In the genomic region with DNA sequence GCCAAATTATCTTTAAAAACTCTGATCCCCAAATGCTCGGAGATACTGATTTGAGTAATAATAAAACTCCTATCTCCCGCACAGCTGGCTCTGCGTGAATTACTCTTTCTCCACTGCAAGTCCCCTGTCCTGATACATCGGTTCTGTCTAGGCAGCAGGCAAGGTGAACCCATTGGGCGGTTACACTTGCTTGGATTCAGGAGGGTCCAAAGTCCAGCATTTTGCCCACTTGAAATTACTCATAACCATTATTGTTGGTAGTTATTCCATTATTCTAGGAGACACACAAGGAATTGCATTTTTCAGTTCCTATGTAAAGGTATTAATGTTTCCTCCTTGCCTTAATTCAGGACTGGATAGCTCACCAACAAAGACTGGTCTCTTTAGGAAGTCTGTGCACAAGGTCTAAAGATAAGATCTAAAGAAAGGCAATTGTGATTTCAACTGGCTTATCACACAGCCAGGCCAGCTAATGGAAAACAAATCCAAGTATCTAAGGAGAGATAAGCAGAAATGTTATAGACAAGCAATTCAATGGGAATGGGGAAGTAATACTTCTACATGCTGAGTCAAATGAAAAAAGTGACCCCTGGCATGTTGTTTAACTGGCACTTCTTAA, we compare ENCODE assay signal across 13 cellular contexts. TPM values are rescaled to one million over a fixed set of nuclear protein-coding genes. Genes with fewer than 3 reads are reported as not detected.
"Had no signal": no experiment of that assay in that cellular context is flagged by ENCODE, and none has a peak within 500 bp of the region (broad histone marks: within the 10 kb centered on the region; RNA-seq: fewer than 3 reads in every experiment).

No MANE protein-coding gene starts in this region.

- H3K36me3 ChIP-seq: left lung, thyroid gland, vagina had no signal

- DNase-seq: activated CD4-positive, alpha-beta T cell treated with anti-CD3 and anti-CD28 coated beads, Interleukin-2, amount 50 U/mL, for 48 hours; activated CD4-positive, CD25-positive, alpha-beta regulatory T cell treated with anti-CD3 and anti-CD28 coated beads, Interleukin-2, amount 50 U/mL, for 72 hours; activated CD8-positive, alpha-beta memory T cell treated with anti-CD3 and anti-CD28 coated beads, Interleukin-2, amount 10 ng/mL, durations not matched to agents 7 days and 5 days; activated gamma-delta T cell; activated T-cell treated with anti-CD3 and anti-CD28 coated beads, Interleukin-2, amount 50 U/mL, for 24 hours; cerebellar nuclear complex; erythroblast; left lung; nephron progenitor cell; stimulated activated CD4-positive, alpha-beta T cell treated with anti-CD3 and anti-CD28 coated beads, Interleukin-4, amount 100 ng/mL, for 4 hours; T-helper 17 cell; thyroid gland had no signal

- H3K4me3 ChIP-seq: left lung, thyroid gland, vagina had no signal

- H3K27ac ChIP-seq: left lung, thyroid gland, vagina had no signal

- H3K27me3 ChIP-seq: left lung, thyroid gland, vagina had no signal

- H3K9me3 ChIP-seq: left lung, thyroid gland, vagina had no signal

- H3K4me1 ChIP-seq: left lung, vagina had no signal

- ATAC-seq: activated CD8-positive, alpha-beta memory T cell treated with anti-CD3 and anti-CD28 coated beads, Interleukin-2, amount 10 ng/mL, durations not matched to agents 7 days and 5 days; left lung; T-helper 17 cell had no signal

RNA-seq across cellular contexts. Expression of a gene that starts 53.2 kb away (rescaled TPM):
- total RNA-seq: activated CD8-positive, alpha-beta memory T cell treated with anti-CD3 and anti-CD28 coated beads, Interleukin-2, amount 10 ng/mL, durations not matched to agents 7 days and 5 days had no signal
